In the genomic region with DNA sequence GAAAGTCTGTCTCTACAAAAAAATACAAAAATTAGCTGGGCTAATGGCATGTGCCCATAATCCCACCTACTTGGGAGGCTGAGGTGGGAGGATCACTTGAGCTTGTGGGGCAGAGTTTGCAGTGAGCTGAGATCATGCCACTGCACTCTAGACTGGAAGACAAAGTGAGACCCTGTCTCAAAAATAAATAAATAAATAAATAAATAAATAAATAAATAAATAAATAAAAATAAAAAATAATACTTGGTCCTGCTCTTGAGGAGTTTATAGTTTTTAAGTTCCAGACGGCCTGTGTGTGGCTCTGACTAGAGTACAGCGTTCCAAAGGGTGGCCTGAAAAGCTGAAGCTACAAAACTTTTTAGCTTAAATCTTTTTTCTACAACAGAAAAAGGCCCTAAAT, we compare ENCODE assay signal across 14 cellular contexts. TPM values are rescaled to one million over a fixed set of nuclear protein-coding genes. Genes with fewer than 3 reads are reported as not detected.
DNase-seq lines count a peak whose midpoint lies in the region; ATAC-seq and TF ChIP-seq lines count a peak whose summit lies in the region.
"Had no signal": no experiment of that assay in that cellular context is flagged by ENCODE, and none has a peak within 500 bp of the region (broad histone marks: within the 10 kb centered on the region; RNA-seq: fewer than 3 reads in every experiment).

No MANE protein-coding gene starts in this region.

- H3K27me3 ChIP-seq in CD8-positive, alpha-beta T cell (ENCODE audit: insufficient read depth, low read length): no peaks in the 10 kb centered on the region

- no peak overlapping the region for H3K4me3 Mint-ChIP-seq in activated naive CD4-positive, alpha-beta T cell treated with anti-CD3 and anti-CD28 coated beads for 36 hours
- H3K4me3 Mint-ChIP-seq in CD8-positive, alpha-beta T cell: no peak overlapping the region
- no peak overlapping the region for H3K4me3 Mint-ChIP-seq in WTC11
- H3K4me3 Mint-ChIP-seq in glutamatergic neuron (ENCODE audit: unreplicated experiment): no peak overlapping the region
- H3K4me3 Mint-ChIP-seq: CD4-positive, alpha-beta T cell had no signal

- peaks cover 16% of the 10 kb centered on the region for H3K4me1 Mint-ChIP-seq in activated naive CD4-positive, alpha-beta T cell treated with anti-CD3 and anti-CD28 coated beads for 36 hours (ENCODE audit: low read depth)
- H3K4me1 Mint-ChIP-seq in CD8-positive, alpha-beta T cell (ENCODE audit: low read depth): no peaks in the 10 kb centered on the region
- H3K4me1 Mint-ChIP-seq in WTC11 (no peaks in the 10 kb centered on the region), glutamatergic neuron (ENCODE audit: low read depth, unreplicated experiment) (peaks cover 10% of the 10 kb centered on the region)

- H3K4me3 ChIP-seq in CD8-positive, alpha-beta T cell (ENCODE audit: low read depth, low read length): no peak overlapping the region
- H3K4me3 ChIP-seq: GM23248, HAP-1 had no signal

- H3K27ac ChIP-seq in CD8-positive, alpha-beta T cell (ENCODE audit: low read depth, low read length): no peak overlapping the region
- H3K27ac ChIP-seq: C4-2B, GM23248 had no signal

- no peak for TF ChIP-seq CTCF in CD8-positive, alpha-beta T cell (IDR thresholded peaks at IDR 0.05)
- no peak for TF ChIP-seq CTCF in WTC11 (IDR thresholded peaks at IDR 0.05)
- no peak for TF ChIP-seq CTCF in glutamatergic neuron (IDR thresholded peaks at IDR 0.05; ENCODE audit: partially characterized antibody, unreplicated experiment)

- intact Hi-C loops in activated naive CD4-positive, alpha-beta T cell treated with anti-CD3 and anti-CD28 coated beads for 36 hours (cut with micrococcal nuclease): loop anchor here (5.0 kb wide), 1 partner anchor 138 kb away; no protein-coding TSS in a partner anchor
- intact Hi-C loops in CD8-positive, alpha-beta T cell (cut with DNase I, micrococcal nuclease): no loop called here

- CTCF ChIA-PET in activated naive CD4-positive, alpha-beta T cell treated with anti-CD3 and anti-CD28 coated beads for 36 hours (lab: Charles Lee): interaction anchor here (1.2 kb wide), 1 partner anchor 130 kb away, joined by 3 read pairs; no protein-coding TSS in a partner anchor
- CTCF ChIA-PET in CD8-positive, alpha-beta T cell (lab: Charles Lee): no interaction called here
- CTCF ChIA-PET in WTC11 (lab: Charles Lee): interaction anchor here (1.1 kb wide), 1 partner anchor 69 kb away, joined by 3 read pairs; no protein-coding TSS in a partner anchor

- POLR2A ChIA-PET in CD8-positive, alpha-beta T cell (lab: Charles Lee): no interaction called here
- POLR2A ChIA-PET in WTC11 (lab: Charles Lee): no interaction called here

- no peaks in the 10 kb centered on the region for H3K9me3 Mint-ChIP-seq in activated naive CD4-positive, alpha-beta T cell treated with anti-CD3 and anti-CD28 coated beads for 36 hours
- no peaks in the 10 kb centered on the region for H3K9me3 Mint-ChIP-seq in activated naive CD4-positive, alpha-beta T cell treated with anti-CD3 and anti-CD28 coated beads, Interleukin-2, amount 50 U/mL, for 72 hours
- H3K9me3 Mint-ChIP-seq in CD8-positive, alpha-beta T cell: no peaks in the 10 kb centered on the region
- H3K9me3 Mint-ChIP-seq in WTC11 (no peaks in the 10 kb centered on the region), glutamatergic neuron (ENCODE audit: unreplicated experiment) (no peaks in the 10 kb centered on the region)
- H3K9me3 Mint-ChIP-seq: CD4-positive, alpha-beta T cell had no signal

- H3K27ac Mint-ChIP-seq in activated naive CD4-positive, alpha-beta T cell treated with anti-CD3 and anti-CD28 coated beads for 36 hours: peak overlapping the region; percentile 90
- no peak overlapping the region for H3K27ac Mint-ChIP-seq in activated naive CD4-positive, alpha-beta T cell treated with anti-CD3 and anti-CD28 coated beads, Interleukin-2, amount 50 U/mL, for 72 hours
- peak overlapping the region; percentile 27 for H3K27ac Mint-ChIP-seq in CD8-positive, alpha-beta T cell
- H3K27ac Mint-ChIP-seq in WTC11 (no peak overlapping the region), glutamatergic neuron (ENCODE audit: unreplicated experiment) (no peak overlapping the region)
- H3K27ac Mint-ChIP-seq: CD4-positive, alpha-beta T cell had no signal

- no peak for DNase-seq in activated naive CD4-positive, alpha-beta T cell treated with anti-CD3 and anti-CD28 coated beads for 36 hours
- DNase-seq in activated naive CD4-positive, alpha-beta T cell treated with anti-CD3 and anti-CD28 coated beads, Interleukin-2, amount 50 U/mL, for 72 hours (ENCODE audit: low spot score in 2 of 2): no peak
- DNase-seq in CD8-positive, alpha-beta T cell: no peak
- no peak for DNase-seq in WTC11 (ENCODE audit: low spot score)
- DNase-seq in glutamatergic neuron: no peak
- DNase-seq in MV-4-11 (lab: John Stamatoyannopoulos, UW): no peak
- DNase-seq: AML-193; CD4-positive, alpha-beta T cell; DMS153; DMS79; GDM1; GM23248 had no signal

- peaks cover 45% of the 10 kb centered on the region for H3K36me3 Mint-ChIP-seq in activated naive CD4-positive, alpha-beta T cell treated with anti-CD3 and anti-CD28 coated beads for 36 hours (ENCODE audit: low read depth)
- peaks cover 12 to 34% of the 10 kb centered on the region in 2 donors for H3K36me3 Mint-ChIP-seq in activated naive CD4-positive, alpha-beta T cell treated with anti-CD3 and anti-CD28 coated beads, Interleukin-2, amount 50 U/mL, for 72 hours
- H3K36me3 Mint-ChIP-seq in CD8-positive, alpha-beta T cell: peaks cover 95% of the 10 kb centered on the region
- H3K36me3 Mint-ChIP-seq in WTC11 (peaks cover 65% of the 10 kb centered on the region), glutamatergic neuron (ENCODE audit: unreplicated experiment) (peaks cover 5% of the 10 kb centered on the region)

- peaks cover 60% of the 10 kb centered on the region for H3K36me3 ChIP-seq in CD8-positive, alpha-beta T cell (ENCODE audit: insufficient read depth, low read length)

- H3K27me3 Mint-ChIP-seq in activated naive CD4-positive, alpha-beta T cell treated with anti-CD3 and anti-CD28 coated beads for 36 hours (ENCODE audit: low read depth): no peaks in the 10 kb centered on the region
- no peaks in the 10 kb centered on the region for H3K27me3 Mint-ChIP-seq in CD8-positive, alpha-beta T cell (ENCODE audit: low read depth)
- H3K27me3 Mint-ChIP-seq in WTC11 (ENCODE audit: low read depth) (no peaks in the 10 kb centered on the region), glutamatergic neuron (ENCODE audit: unreplicated experiment) (peaks cover 2% of the 10 kb centered on the region)
- H3K27me3 Mint-ChIP-seq: CD4-positive, alpha-beta T cell had no signal

- H3K9me3 ChIP-seq in CD8-positive, alpha-beta T cell (ENCODE audit: low read length): no peaks in the 10 kb centered on the region
- H3K9me3 ChIP-seq: HAP-1 had no signal

- no peak for ATAC-seq in activated naive CD4-positive, alpha-beta T cell treated with anti-CD3 and anti-CD28 coated beads, Interleukin-2, amount 50 U/mL, for 72 hours
- ATAC-seq in CD8-positive, alpha-beta T cell: no peak
- no peak for ATAC-seq in WTC11

- no peaks in the 10 kb centered on the region for H3K4me1 ChIP-seq in CD8-positive, alpha-beta T cell (ENCODE audit: insufficient read depth, low read length)
- H3K4me1 ChIP-seq: HAP-1 had no signal

TF ChIP-seq in WTC11, 78 proteins besides CTCF, POLR2A, EP300 and RAD21:
- TF ChIP-seq ATF1 (CRISPR knock-in tag; IDR thresholded peaks at IDR 0.05) (no peak), CREM (CRISPR knock-in tag; IDR thresholded peaks at IDR 0.05) (no peak), SOX15 (CRISPR knock-in tag; IDR thresholded peaks at IDR 0.05) (no peak), ESRRA (CRISPR knock-in tag; IDR thresholded peaks at IDR 0.05; ENCODE audit: borderline replicate concordance) (no peak), HMGA2 (CRISPR knock-in tag; IDR thresholded peaks at IDR 0.05) (peak; percentile 31; the same call in 1 of the 2 replicates)
- TF ChIP-seq, protein P1, sequence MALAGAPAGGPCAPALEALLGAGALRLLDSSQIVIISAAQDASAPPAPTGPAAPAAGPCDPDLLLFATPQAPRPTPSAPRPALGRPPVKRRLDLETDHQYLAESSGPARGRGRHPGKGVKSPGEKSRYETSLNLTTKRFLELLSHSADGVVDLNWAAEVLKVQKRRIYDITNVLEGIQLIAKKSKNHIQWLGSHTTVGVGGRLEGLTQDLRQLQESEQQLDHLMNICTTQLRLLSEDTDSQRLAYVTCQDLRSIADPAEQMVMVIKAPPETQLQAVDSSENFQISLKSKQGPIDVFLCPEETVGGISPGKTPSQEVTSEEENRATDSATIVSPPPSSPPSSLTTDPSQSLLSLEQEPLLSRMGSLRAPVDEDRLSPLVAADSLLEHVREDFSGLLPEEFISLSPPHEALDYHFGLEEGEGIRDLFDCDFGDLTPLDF (CRISPR knock-in tag; IDR thresholded peaks at IDR 0.05): no peak

RNA-seq across cellular contexts. Expression of a gene that starts 35.1 kb away (rescaled TPM):
- total RNA-seq in activated naive CD4-positive, alpha-beta T cell treated with anti-CD3 and anti-CD28 coated beads for 36 hours: not detected
- total RNA-seq in activated naive CD4-positive, alpha-beta T cell treated with anti-CD3 and anti-CD28 coated beads, Interleukin-2, amount 50 U/mL, for 72 hours: not detected
- not detected for total RNA-seq in CD8-positive, alpha-beta T cell
- total RNA-seq in WTC11 (2021): 47.9 to 73.2 TPM (median 49.3 TPM) in 3 replicates
- 2.1 TPM for total RNA-seq in glutamatergic neuron (ENCODE audit: unreplicated experiment)
- total RNA-seq: CD4-positive, alpha-beta T cell had no signal

Comparison
In these comparisons a context has a peak if more than half of its experiments do, and no peak if none do; other contexts are left out.
1. H3K27ac Mint-ChIP-seq: peak in activated naive CD4-positive, alpha-beta T cell treated with anti-CD3 and anti-CD28 coated beads for 36 hours (single experiment) and CD8-positive, alpha-beta T cell (single experiment); none in activated naive CD4-positive, alpha-beta T cell treated with anti-CD3 and anti-CD28 coated beads, Interleukin-2, amount 50 U/mL, for 72 hours (0 of 2), WTC11 (single experiment) and glutamatergic neuron (single experiment).
2. RNA of a gene that starts 35.1 kb away (total RNA-seq): 47.9 to 73.2 TPM in WTC11; 2.1 TPM in glutamatergic neuron (single experiment), not detected in activated naive CD4-positive, alpha-beta T cell treated with anti-CD3 and anti-CD28 coated beads for 36 hours, not detected in activated naive CD4-positive, alpha-beta T cell treated with anti-CD3 and anti-CD28 coated beads, Interleukin-2, amount 50 U/mL, for 72 hours and not detected in CD8-positive, alpha-beta T cell; every median in the first group is over 10 times any median in the second.